ENCODE assay signal across 29 cellular contexts in the genomic region with DNA sequence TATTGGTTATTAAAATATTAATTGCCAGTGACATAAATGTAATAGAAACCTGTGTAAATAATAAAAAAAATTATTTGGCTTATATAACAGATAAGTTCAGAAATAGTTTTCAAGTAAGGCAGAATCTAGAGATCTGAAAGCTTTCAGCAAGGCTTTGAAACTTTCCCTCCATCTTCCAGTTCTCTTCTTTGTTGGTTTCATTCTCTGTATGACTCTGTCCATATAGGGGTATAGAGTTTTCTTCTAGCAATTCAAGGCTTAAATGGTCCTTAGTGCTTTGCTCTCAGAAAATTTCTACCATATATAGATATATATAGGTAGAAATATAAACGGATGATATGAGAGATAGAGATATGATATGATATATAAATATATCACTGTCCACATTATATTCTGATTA.
DNase-seq lines count a peak whose midpoint lies in the region; ATAC-seq, FAIRE-seq and TF ChIP-seq lines count a peak whose summit lies in the region.
"Had no signal": no experiment of that assay in that cellular context is flagged by ENCODE, and none has a peak within 500 bp of the region (broad histone marks: within the 10 kb centered on the region; RNA-seq: fewer than 3 reads in every experiment).

No MANE protein-coding gene starts in this region.

- ATAC-seq in GM18870 (IDR thresholded peaks at IDR 0.05; ENCODE audit: unreplicated experiment) = peak; percentile 85
- peak; percentile 91 for ATAC-seq in HG02852 (IDR thresholded peaks at IDR 0.05; ENCODE audit: unreplicated experiment)
- ATAC-seq in HG03432 (IDR thresholded peaks at IDR 0.05; ENCODE audit: unreplicated experiment) = peak; percentile 78
- ATAC-seq in foreskin keratinocyte = no peak
- ATAC-seq in GM19023 (IDR thresholded peaks at IDR 0.05; ENCODE audit: unreplicated experiment) = no peak
- ATAC-seq: PC-3, SK-N-SH treated with all-trans-retinoic acid at 6 μM for 48 hours, T-helper 17 cell had no signal

- H3K4me1 ChIP-seq in foreskin keratinocyte = no peaks in the 10 kb centered on the region

- H3K27ac ChIP-seq in foreskin keratinocyte = no peak overlapping the region
- H3K27ac ChIP-seq: 22Rv1 had no signal

- no peak for TF ChIP-seq POLR2A in GM12891 (IDR thresholded peaks at IDR 0.05; ENCODE audit: low read depth, low read length)

- DNase-seq in GM12891 (ENCODE audit: insufficient read length, low spot score) = no peak
- no peak for DNase-seq in stimulated activated CD8-positive, alpha-beta memory T cell treated with anti-CD3 and anti-CD28 coated beads, Interleukin-4, amount 100 ng/mL, for 48 hours
- no peak for DNase-seq in foreskin keratinocyte
- DNase-seq in effector CD8-positive, alpha-beta T cell (lab: John Stamatoyannopoulos, UW) = no peak
- DNase-seq: Calu3; DMS79 treated with DMSO at 0.1 percent for 48 hours; GF-D8; GOT3; HCEC 1CT; IMR-90; KG1; MG63; NCI-H1105 treated with DMSO at 0.1 percent for 48 hours; NCI-H146; NCI-H1930; NCI-H2107; NCI-H524 treated with DMSO at 0.1 percent for 48 hours; NCI-H774; NK-92 treated with Interleukin-12 subunit alpha and Interleukin-12 subunit beta, amount 100 ng/mL, for 24 hours; PC-3; T-helper 17 cell had no signal

- FAIRE-seq in GM12891 (lab: Jason Lieb, UNC) = no peak
- FAIRE-seq: GM12892, GM19239 had no signal

- peaks cover 5% of the 10 kb centered on the region for H3K27me3 ChIP-seq in foreskin keratinocyte
- H3K27me3 ChIP-seq: MG63 had no signal

- no peak for TF ChIP-seq CTCF in foreskin keratinocyte (conservative IDR thresholded peaks at IDR 0.05)

TF ChIP-seq in GM12891, 5 proteins besides CTCF, POLR2A, EP300 and RAD21:
- TF ChIP-seq PAX5 (IDR thresholded peaks at IDR 0.05; ENCODE audit: insufficient read depth, low read length, severe bottlenecking) (no peak), SPI1 (IDR thresholded peaks at IDR 0.05; ENCODE audit: low read depth, low read length) (peak; percentile 45; the same call in 1 of the 2 replicates)

Comparison
In these comparisons a context has a peak if more than half of its experiments do, and no peak if none do; other contexts are left out.
1. ATAC-seq: peak in GM18870 (single experiment), HG02852 (single experiment) and HG03432 (single experiment); none in foreskin keratinocyte (single experiment) and GM19023 (single experiment).